In genomic region chr16:59440502-59440901, GRCh38 we compare ENCODE assay signal across 39 cellular contexts.
"Had no signal": no experiment of that assay in that cellular context is flagged by ENCODE, and none has a peak within 500 bp of the region (broad histone marks: within the 10 kb centered on the region; RNA-seq: fewer than 3 reads in every experiment).

No MANE protein-coding gene starts in this region.

- H3K4me1 ChIP-seq: adrenal gland, ascending aorta, body of pancreas, breast epithelium had no signal

- ATAC-seq: activated naive CD4-positive, alpha-beta T cell treated with anti-CD3 and anti-CD28 coated beads, Interleukin-2, amount 50 U/mL, for 72 hours; activated naive CD8-positive, alpha-beta T cell treated with anti-CD3 and anti-CD28 coated beads, Interleukin-2, amount 50 U/mL, for 24 hours; activated T-cell treated with anti-CD3 and anti-CD28 coated beads, Interleukin-2, amount 50 U/mL, for 4 hours; activated T-cell treated with anti-CD3 and anti-CD28 coated beads, Interleukin-2, amount 50 U/mL, for 72 hours; activated T-helper 17 cell treated with anti-CD3 and anti-CD28 coated beads, Interleukin-2, amount 50 U/mL, for 72 hours; body of pancreas had no signal

- FAIRE-seq: astrocyte, bronchial epithelial cell had no signal

- H3K4me3 Mint-ChIP-seq: activated naive CD4-positive, alpha-beta T cell treated with anti-CD3 and anti-CD28 coated beads for 36 hours; activated naive CD4-positive, alpha-beta T cell treated with anti-CD3 and anti-CD28 coated beads, Interleukin-2, amount 10 ng/mL, durations not matched to agents 7 days and 5 days; activated naive CD4-positive, alpha-beta T cell treated with anti-CD3 and anti-CD28 coated beads, Interleukin-2, amount 50 U/mL, for 24 hours; activated naive CD8-positive, alpha-beta T cell; activated naive CD8-positive, alpha-beta T cell treated with anti-CD3 and anti-CD28 coated beads for 36 hours; activated naive CD8-positive, alpha-beta T cell treated with anti-CD3 and anti-CD28 coated beads, Interleukin-2, amount 10 ng/mL, durations not matched to agents 7 days and 5 days; activated naive CD8-positive, alpha-beta T cell treated with anti-CD3 and anti-CD28 coated beads, Interleukin-2, amount 50 U/mL, for 24 hours; activated T-cell treated with anti-CD3 and anti-CD28 coated beads, Interleukin-2, amount 50 U/mL, for 24 hours; activated T-cell treated with anti-CD3 and anti-CD28 coated beads, Interleukin-2, amount 50 U/mL, for 4 hours; activated T-cell treated with anti-CD3 and anti-CD28 coated beads, Interleukin-2, amount 50 U/mL, for 72 hours; activated T-helper 1 cell treated with anti-CD3 and anti-CD28 coated beads, Interleukin-12 subunit alpha, Interleukin-12 subunit beta, Interleukin-2, Interleukin-4 antibody, amounts not matched to agents 30 ng/mL and 10 ng/mL and 1 ng/mL, durations not matched to agents 14 hours and 24 hours and 36 hours; activated T-helper 17 cell treated with anti-CD3 and anti-CD28 coated beads, Interleukin-2, amount 50 U/mL, for 72 hours; brain had no signal

- H3K27ac Mint-ChIP-seq: activated naive CD4-positive, alpha-beta T cell treated with anti-CD3 and anti-CD28 coated beads for 36 hours; activated naive CD4-positive, alpha-beta T cell treated with anti-CD3 and anti-CD28 coated beads, Interleukin-2, amount 10 ng/mL, durations not matched to agents 7 days and 5 days; activated naive CD4-positive, alpha-beta T cell treated with anti-CD3 and anti-CD28 coated beads, Interleukin-2, amount 50 U/mL, for 24 hours; activated naive CD4-positive, alpha-beta T cell treated with anti-CD3 and anti-CD28 coated beads, Interleukin-2, amount 50 U/mL, for 72 hours; activated naive CD8-positive, alpha-beta T cell; activated naive CD8-positive, alpha-beta T cell treated with anti-CD3 and anti-CD28 coated beads for 36 hours; activated naive CD8-positive, alpha-beta T cell treated with anti-CD3 and anti-CD28 coated beads, Interleukin-2, amount 10 ng/mL, durations not matched to agents 7 days and 5 days; activated naive CD8-positive, alpha-beta T cell treated with anti-CD3 and anti-CD28 coated beads, Interleukin-2, amount 50 U/mL, for 24 hours; activated T-cell treated with anti-CD3 and anti-CD28 coated beads, Interleukin-2, amount 50 U/mL, for 24 hours; activated T-cell treated with anti-CD3 and anti-CD28 coated beads, Interleukin-2, amount 50 U/mL, for 72 hours; activated T-helper 1 cell treated with anti-CD3 and anti-CD28 coated beads, Interleukin-12 subunit alpha, Interleukin-12 subunit beta, Interleukin-2, Interleukin-4 antibody, amounts not matched to agents 30 ng/mL and 10 ng/mL and 1 ng/mL, durations not matched to agents 14 hours and 24 hours and 36 hours; activated T-helper 17 cell treated with anti-CD3 and anti-CD28 coated beads, Interleukin-2, amount 50 U/mL, for 72 hours; activated T-helper 2 cell treated with anti-CD3 and anti-CD28 coated beads, Interferon-gamma antibody, Interleukin-2, Interleukin-4, amounts not matched to agents 10 μg/mL and 5 μg/mL and 100 μg/mL, durations not matched to agents 14 hours and 24 hours and 36 hours; brain had no signal

- H3K9me3 ChIP-seq: adrenal gland, ascending aorta, body of pancreas had no signal

- H3K36me3 ChIP-seq: adrenal gland, ascending aorta, brain microvascular endothelial cell, breast epithelium, cardiac muscle cell had no signal

- H3K4me3 ChIP-seq: adrenal gland, ascending aorta, body of pancreas, breast epithelium, cardiac muscle cell had no signal

- H3K9me3 Mint-ChIP-seq: activated naive CD4-positive, alpha-beta T cell treated with anti-CD3 and anti-CD28 coated beads for 36 hours; activated naive CD8-positive, alpha-beta T cell treated with anti-CD3 and anti-CD28 coated beads, Interleukin-2, amount 10 ng/mL, durations not matched to agents 7 days and 5 days had no signal

- H3K4me1 Mint-ChIP-seq: activated naive CD4-positive, alpha-beta T cell treated with anti-CD3 and anti-CD28 coated beads, Interleukin-2, amount 10 ng/mL, durations not matched to agents 7 days and 5 days; activated naive CD4-positive, alpha-beta T cell treated with anti-CD3 and anti-CD28 coated beads, Interleukin-2, amount 50 U/mL, for 24 hours; activated naive CD8-positive, alpha-beta T cell treated with anti-CD3 and anti-CD28 coated beads for 36 hours; activated naive CD8-positive, alpha-beta T cell treated with anti-CD3 and anti-CD28 coated beads, Interleukin-2, amount 10 ng/mL, durations not matched to agents 7 days and 5 days; activated naive CD8-positive, alpha-beta T cell treated with anti-CD3 and anti-CD28 coated beads, Interleukin-2, amount 50 U/mL, for 24 hours; activated T-helper 17 cell treated with anti-CD3 and anti-CD28 coated beads, Interleukin-2, amount 50 U/mL, for 72 hours; brain had no signal

- H3K27me3 Mint-ChIP-seq: activated naive CD4-positive, alpha-beta T cell treated with anti-CD3 and anti-CD28 coated beads, Interleukin-2, amount 10 ng/mL, durations not matched to agents 7 days and 5 days; activated naive CD4-positive, alpha-beta T cell treated with anti-CD3 and anti-CD28 coated beads, Interleukin-2, amount 50 U/mL, for 24 hours; activated naive CD8-positive, alpha-beta T cell; activated naive CD8-positive, alpha-beta T cell treated with anti-CD3 and anti-CD28 coated beads for 36 hours; activated naive CD8-positive, alpha-beta T cell treated with anti-CD3 and anti-CD28 coated beads, Interleukin-2, amount 10 ng/mL, durations not matched to agents 7 days and 5 days; activated naive CD8-positive, alpha-beta T cell treated with anti-CD3 and anti-CD28 coated beads, Interleukin-2, amount 50 U/mL, for 24 hours; activated T-cell treated with anti-CD3 and anti-CD28 coated beads, Interleukin-2, amount 50 U/mL, for 24 hours; activated T-helper 17 cell treated with anti-CD3 and anti-CD28 coated beads, Interleukin-2, amount 50 U/mL, for 72 hours had no signal

- DNase-seq: activated effector memory CD4-positive, alpha-beta T cell treated with anti-CD3 and anti-CD28 coated beads, Interleukin-2, amount 50 U/mL, for 16 hours; activated effector memory CD4-positive, alpha-beta T cell treated with Interleukin-2 at 50 U/mL for 16 hours; activated gamma-delta T cell; activated gamma-delta T cell treated with Interleukin-2 at 50 U/mL for 16 hours; activated naive CD4-positive, alpha-beta T cell; activated naive CD4-positive, alpha-beta T cell treated with anti-CD3 and anti-CD28 coated beads for 36 hours; activated naive CD4-positive, alpha-beta T cell treated with anti-CD3 and anti-CD28 coated beads, Interleukin-2, amount 10 ng/mL, durations not matched to agents 7 days and 5 days; activated naive CD4-positive, alpha-beta T cell treated with anti-CD3 and anti-CD28 coated beads, Interleukin-2, amount 50 U/mL, for 16 hours; activated naive CD4-positive, alpha-beta T cell treated with Interleukin-2 at 50 U/mL for 16 hours; activated naive CD8-positive, alpha-beta T cell treated with anti-CD3 and anti-CD28 coated beads for 36 hours; activated naive CD8-positive, alpha-beta T cell treated with anti-CD3 and anti-CD28 coated beads, Interleukin-2, amount 10 ng/mL, durations not matched to agents 7 days and 5 days; activated naive CD8-positive, alpha-beta T cell treated with anti-CD3 and anti-CD28 coated beads, Interleukin-2, amount 50 U/mL, for 24 hours; activated T-cell treated with anti-CD3 and anti-CD28 coated beads, Interleukin-2, amount 50 U/mL, for 1 hour; activated T-cell treated with anti-CD3 and anti-CD28 coated beads, Interleukin-2, amount 50 U/mL, for 24 hours; activated T-cell treated with anti-CD3 and anti-CD28 coated beads, Interleukin-2, amount 50 U/mL, for 4 hours; activated T-cell treated with anti-CD3 and anti-CD28 coated beads, Interleukin-2, amount 50 U/mL, for 48 hours; activated T-cell treated with anti-CD3 and anti-CD28 coated beads, Interleukin-2, amount 50 U/mL, for 72 hours; adrenal gland; amniotic stem cell; amygdala; anterior cingulate cortex; aorta; body of pancreas; brain microvascular endothelial cell; caudate nucleus; central memory CD4-positive, alpha-beta T cell; cerebellar nuclear complex had no signal

- H3K36me3 Mint-ChIP-seq: activated naive CD4-positive, alpha-beta T cell treated with anti-CD3 and anti-CD28 coated beads, Interleukin-2, amount 10 ng/mL, durations not matched to agents 7 days and 5 days; activated naive CD4-positive, alpha-beta T cell treated with anti-CD3 and anti-CD28 coated beads, Interleukin-2, amount 50 U/mL, for 24 hours; activated naive CD4-positive, alpha-beta T cell treated with anti-CD3 and anti-CD28 coated beads, Interleukin-2, amount 50 U/mL, for 72 hours; activated naive CD8-positive, alpha-beta T cell; activated naive CD8-positive, alpha-beta T cell treated with anti-CD3 and anti-CD28 coated beads for 36 hours; activated naive CD8-positive, alpha-beta T cell treated with anti-CD3 and anti-CD28 coated beads, Interleukin-2, amount 10 ng/mL, durations not matched to agents 7 days and 5 days; brain had no signal

- H3K27ac ChIP-seq: adrenal gland, ascending aorta, body of pancreas, brain microvascular endothelial cell, breast epithelium, cardiac muscle cell had no signal

- H3K27me3 ChIP-seq: adrenal gland, ascending aorta, body of pancreas, brain microvascular endothelial cell, breast epithelium, cardiac muscle cell had no signal
